1 cellular context compared by ENCODE assay signal in the genomic region with DNA sequence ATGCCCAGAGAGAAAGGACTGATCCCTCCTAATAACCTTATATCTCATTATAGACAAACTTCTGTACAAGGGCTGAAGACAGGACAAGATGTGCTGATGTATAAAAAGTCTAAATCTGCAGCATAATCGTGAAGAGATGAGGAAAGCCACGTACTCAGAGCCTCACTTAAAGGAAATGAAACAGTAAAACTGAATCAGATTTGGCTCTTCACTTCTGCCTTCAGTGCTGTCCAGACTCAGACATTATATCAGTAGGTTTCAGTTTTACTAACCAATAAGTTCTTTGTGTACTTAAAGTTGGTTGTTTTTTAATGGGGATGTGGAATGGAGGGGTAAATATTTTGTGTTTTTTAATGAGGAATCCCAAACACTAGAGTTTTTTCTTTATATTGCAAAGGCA.
TF ChIP-seq lines count a peak whose summit lies in the region.

No MANE protein-coding gene starts in this region.

TF ChIP-seq in GM12878, 131 proteins besides CTCF, POLR2A, EP300 and RAD21 (continued from another document):
- 0 out of 2 replicates have a peak, but pooled peaks have one; percentile 6 for TF ChIP-seq MEF2A (IDR thresholded peaks at IDR 0.05; ENCODE audit: insufficient read depth, low read depth, low read length)
